10 cellular contexts compared by ENCODE assay signal in genomic region chr12:124387510-124387855, GRCh38.
DNase-seq lines count a peak whose midpoint lies in the region; ATAC-seq and TF ChIP-seq lines count a peak whose summit lies in the region.
"Had no signal": no experiment of that assay in that cellular context is flagged by ENCODE, and none has a peak within 500 bp of the region (broad histone marks: within the 10 kb centered on the region; RNA-seq: fewer than 3 reads in every experiment).

No MANE protein-coding gene starts in this region.

- ATAC-seq in psoas muscle: peak; percentile 72 to 80 (median 78)
- ATAC-seq in GM23338: no peak
- no peak for ATAC-seq in HG02759 (IDR thresholded peaks at IDR 0.05; ENCODE audit: unreplicated experiment)
- ATAC-seq: HCT116 had no signal

- H3K4me1 Mint-ChIP-seq in GM23338: no peaks in the 10 kb centered on the region; the same call in 2 of the 3 replicates

- H2AFZ ChIP-seq in GM23338: no peak overlapping the region

- peaks cover 8% of the 10 kb centered on the region for H3K27me3 Mint-ChIP-seq in GM23338 (ENCODE audit: insufficient read depth, low read depth, poor library complexity)
- H3K27me3 Mint-ChIP-seq: CD4-positive, CD25-positive, alpha-beta regulatory T cell had no signal

- H3K27ac Mint-ChIP-seq in GM23338: no peak overlapping the region
- H3K27ac Mint-ChIP-seq: CD4-positive, CD25-positive, alpha-beta regulatory T cell had no signal

- H4K20me1 ChIP-seq in GM23338 (replicated peaks; ENCODE audit: insufficient read depth): 0 out of 2 replicates have a peak, but pooled peaks cover 5% of the 10 kb centered on the region

- H3K27me3 ChIP-seq in BJ (ENCODE audit: control insufficient read depth, insufficient read depth, low read length): no peaks in the 10 kb centered on the region
- no peaks in the 10 kb centered on the region for H3K27me3 ChIP-seq in SJCRH30
- H3K27me3 ChIP-seq in psoas muscle (ENCODE audit: insufficient read depth in 3 of 3, low read length in 2 of 3): no peaks in the 10 kb centered on the region
- no peaks in the 10 kb centered on the region for H3K27me3 ChIP-seq in GM23338 (ENCODE audit: insufficient read depth)

- H3K79me2 ChIP-seq in GM23338 (replicated peaks; ENCODE audit: insufficient read depth): peaks cover 4% of the 10 kb centered on the region; the same call in 1 of the 2 replicates

- H3K27ac ChIP-seq in SJCRH30: peak overlapping the region; percentile 61
- peak overlapping the region; percentile 96 for H3K27ac ChIP-seq in psoas muscle
- no peak overlapping the region for H3K27ac ChIP-seq in GM23338 (ENCODE audit: low read depth)

- intact Hi-C loops in cardiac septum (cut with DNase I): no loop called here
- intact Hi-C loops in psoas muscle (cut with DNase I): loop anchor here in 1 of 2 donors (2.0 to 5.0 kb wide), 2 partner anchors 19 to 130 kb away; no protein-coding TSS in a partner anchor

- TF ChIP-seq CTCF in BJ (IDR thresholded peaks at IDR 0.05; ENCODE audit: insufficient read depth, low read depth, low read length) (no peak), psoas muscle (IDR thresholded peaks at IDR 0.05) (no peak), GM23338 (conservative IDR thresholded peaks at IDR 0.05; ENCODE audit: low read depth in 2 of 2) (no peak)

- no peak overlapping the region for H3K4me3 Mint-ChIP-seq in GM23338

- H3K4me3 ChIP-seq in BJ (ENCODE audit: low read depth, low read length) (peak overlapping the region; percentile 93), SJCRH30 (peak overlapping the region; percentile 67), psoas muscle (peak overlapping the region; percentile 79), GM23338 (no peak overlapping the region)

- H3K36me3 Mint-ChIP-seq in GM23338 (ENCODE audit: low read depth): peaks cover 13% of the 10 kb centered on the region; the same call in 2 of the 3 replicates

- H3K4me1 ChIP-seq in SJCRH30 (peaks cover 34% of the 10 kb centered on the region), psoas muscle (peaks cover 73% of the 10 kb centered on the region), GM23338 (ENCODE audit: insufficient read depth) (no peaks in the 10 kb centered on the region)

- DNase-seq in BJ (ENCODE audit: low read depth) (no peak), SJCRH30 (peak; percentile 74 to 76), cardiac septum (ENCODE audit: low spot score) (peak; percentile 83), psoas muscle (peak; percentile 86 to 95), GM23338 (ENCODE audit: low spot score) (no peak), activated gamma-delta T cell treated with Interleukin-2 at 50 U/mL for 16 hours (no peak), dedifferentiated amniotic fluid mesenchymal stem cell (ENCODE audit: extremely low spot score) (no peak)
- DNase-seq: CD4-positive, CD25-positive, alpha-beta regulatory T cell had no signal

- H3K4me2 ChIP-seq in GM23338: no peak overlapping the region

- H3F3A ChIP-seq in GM23338 (replicated peaks; ENCODE audit: low read depth): no peaks in the 10 kb centered on the region

- H3K9me3 ChIP-seq in SJCRH30 (replicated peaks) (no peaks in the 10 kb centered on the region), psoas muscle (no peaks in the 10 kb centered on the region)

- CTCF ChIA-PET in BJ (lab: Yijun Ruan, JAX): interaction anchor here (1.6 to 3.1 kb wide), 5 partner anchors 11 to 384 kb away, joined by 4 to 16 read pairs (median 6); no protein-coding TSS in a partner anchor

- no peaks in the 10 kb centered on the region for H3K9me2 ChIP-seq in GM23338 (ENCODE audit: insufficient read depth)

- POLR2A ChIA-PET in BJ (lab: Charles Lee): interaction anchor here (0.6 kb wide), 1 partner anchor 384 kb away, joined by 6 read pairs; no protein-coding TSS in a partner anchor

- 15 to 28% (median 21%) methylated on average over 21 to 22 of the region's 22 CpGs for WGBS in psoas muscle, 3 donors

- peaks cover 18% of the 10 kb centered on the region for H3K36me3 ChIP-seq in BJ (ENCODE audit: control insufficient read depth, insufficient read depth, low read length)
- peaks cover 34% of the 10 kb centered on the region for H3K36me3 ChIP-seq in SJCRH30
- peaks cover 0 to 32% of the 10 kb centered on the region in 2 donors for H3K36me3 ChIP-seq in psoas muscle (ENCODE audit: insufficient read depth in 1 of 2, low read depth in 1 of 2)
- no peaks in the 10 kb centered on the region for H3K36me3 ChIP-seq in GM23338 (ENCODE audit: insufficient read depth)

- H3K9me3 Mint-ChIP-seq in GM23338: no peaks in the 10 kb centered on the region; the same call in 2 of the 3 replicates
- H3K9me3 Mint-ChIP-seq: CD4-positive, CD25-positive, alpha-beta regulatory T cell had no signal

TF ChIP-seq in GM23338, 12 proteins besides CTCF, POLR2A, EP300 and RAD21 (continues in another document):
- TF ChIP-seq JUNB (IDR thresholded peaks at IDR 0.05; ENCODE audit: unreplicated experiment) (no peak), STAT1 (IDR thresholded peaks at IDR 0.05; ENCODE audit: unreplicated experiment) (no peak), ZNF462 (CRISPR knock-in tag; IDR thresholded peaks at IDR 0.05) (no peak), POLR2AphosphoS5 (IDR thresholded peaks at IDR 0.05; ENCODE audit: low read depth) (no peak), ZNF114 (CRISPR knock-in tag; IDR thresholded peaks at IDR 0.05) (no peak), NANOG (IDR thresholded peaks at IDR 0.05; ENCODE audit: borderline replicate concordance) (no peak), CREB1 (CRISPR knock-in tag; IDR thresholded peaks at IDR 0.05; ENCODE audit: low read depth) (no peak)
- TF ChIP-seq, protein P1, sequence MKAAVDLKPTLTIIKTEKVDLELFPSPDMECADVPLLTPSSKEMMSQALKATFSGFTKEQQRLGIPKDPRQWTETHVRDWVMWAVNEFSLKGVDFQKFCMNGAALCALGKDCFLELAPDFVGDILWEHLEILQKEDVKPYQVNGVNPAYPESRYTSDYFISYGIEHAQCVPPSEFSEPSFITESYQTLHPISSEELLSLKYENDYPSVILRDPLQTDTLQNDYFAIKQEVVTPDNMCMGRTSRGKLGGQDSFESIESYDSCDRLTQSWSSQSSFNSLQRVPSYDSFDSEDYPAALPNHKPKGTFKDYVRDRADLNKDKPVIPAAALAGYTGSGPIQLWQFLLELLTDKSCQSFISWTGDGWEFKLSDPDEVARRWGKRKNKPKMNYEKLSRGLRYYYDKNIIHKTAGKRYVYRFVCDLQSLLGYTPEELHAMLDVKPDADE (IDR thresholded peaks at IDR 0.05): no peak

Comparison
In these comparisons a context has a peak if more than half of its experiments do, and no peak if none do; other contexts are left out.
1. DNase-seq: peak in SJCRH30 (2 of 2), cardiac septum (single experiment) and psoas muscle (2 of 2); none in BJ (single experiment), GM23338 (single experiment), activated gamma-delta T cell treated with Interleukin-2 at 50 U/mL for 16 hours (single experiment) and dedifferentiated amniotic fluid mesenchymal stem cell (single experiment).
2. ATAC-seq: peak in psoas muscle (4 of 4); none in GM23338 (single experiment) and HG02759 (single experiment).